Comparison of ENCODE assay signal across 10 cellular contexts in the genomic region with DNA sequence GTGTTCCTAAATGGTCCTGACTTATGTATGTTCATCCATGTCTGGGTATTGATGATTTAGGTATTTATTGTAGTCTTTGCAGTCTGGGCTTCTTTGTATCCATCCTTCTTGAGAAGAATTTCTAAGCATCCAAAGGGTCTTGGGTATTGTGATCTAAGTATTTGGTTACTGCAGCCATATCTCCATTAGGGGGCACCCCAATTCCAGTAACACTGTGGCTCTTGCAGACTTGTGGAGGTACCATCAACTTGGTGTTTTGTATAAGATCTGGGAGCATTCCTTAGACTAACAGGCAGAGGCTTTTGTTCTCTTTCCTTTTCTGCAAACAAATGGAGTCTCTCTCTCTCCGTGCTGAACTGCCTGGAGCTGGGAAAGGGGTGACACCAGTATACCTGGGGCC.
DNase-seq lines count a peak whose midpoint lies in the region; ATAC-seq, FAIRE-seq and TF ChIP-seq lines count a peak whose summit lies in the region.
"Had no signal": no experiment of that assay in that cellular context is flagged by ENCODE, and none has a peak within 500 bp of the region (broad histone marks: within the 10 kb centered on the region; RNA-seq: fewer than 3 reads in every experiment).

No MANE protein-coding gene starts in this region.

- POLR2A ChIA-PET in CD8-positive, alpha-beta T cell (lab: Charles Lee): no interaction called here

- no peaks in the 10 kb centered on the region for H3K27me3 Mint-ChIP-seq in CD8-positive, alpha-beta T cell (ENCODE audit: low read depth)
- H3K27me3 Mint-ChIP-seq: brain had no signal

- H3K4me1 ChIP-seq in heart right ventricle (no peaks in the 10 kb centered on the region), small intestine (ENCODE audit: control insufficient read depth in 2 of 2, insufficient read depth in 1 of 2, low read depth in 1 of 2, low read length in 1 of 2) (no peaks in the 10 kb centered on the region), tibial artery (no peaks in the 10 kb centered on the region)
- no peaks in the 10 kb centered on the region for H3K4me1 ChIP-seq in CD8-positive, alpha-beta T cell (ENCODE audit: insufficient read depth, low read length)

- ATAC-seq in heart right ventricle (no peak), left cardiac atrium (no peak), GM18498 (IDR thresholded peaks at IDR 0.05; ENCODE audit: unreplicated experiment) (no peak)
- no peak for ATAC-seq in CD8-positive, alpha-beta T cell

- TF ChIP-seq CTCF in heart right ventricle (IDR thresholded peaks at IDR 0.05) (peak in 7 of 9 donors; percentile 16 to 42 (median 32)), cardiac fibroblast (IDR thresholded peaks at IDR 0.05; ENCODE audit: low read depth, low read length) (peak; percentile 38), tibial artery (IDR thresholded peaks at IDR 0.05) (no peak)
- no peak for TF ChIP-seq CTCF in CD8-positive, alpha-beta T cell (IDR thresholded peaks at IDR 0.05)

- H3K27ac ChIP-seq in heart right ventricle: no peak overlapping the region
- H3K27ac ChIP-seq in small intestine (ENCODE audit: low read depth in 1 of 2, low read length in 1 of 2): no peak overlapping the region
- no peak overlapping the region for H3K27ac ChIP-seq in CD8-positive, alpha-beta T cell (ENCODE audit: low read depth, low read length)
- no peak overlapping the region for H3K27ac ChIP-seq in tibial artery
- H3K27ac ChIP-seq: SK-N-MC had no signal

- peaks cover 4% of the 10 kb centered on the region for H3K9me3 Mint-ChIP-seq in CD8-positive, alpha-beta T cell

- H3K4me1 Mint-ChIP-seq in CD8-positive, alpha-beta T cell (ENCODE audit: low read depth): no peaks in the 10 kb centered on the region
- H3K4me1 Mint-ChIP-seq: brain had no signal

- H3K4me3 Mint-ChIP-seq in CD8-positive, alpha-beta T cell: no peak overlapping the region
- H3K4me3 Mint-ChIP-seq: brain had no signal

- no peaks in the 10 kb centered on the region for H3K36me3 ChIP-seq in heart right ventricle
- H3K36me3 ChIP-seq in small intestine (ENCODE audit: control insufficient read depth in 2 of 2, insufficient read depth in 2 of 2, low read length in 2 of 2): no peaks in the 10 kb centered on the region
- no peaks in the 10 kb centered on the region for H3K36me3 ChIP-seq in CD8-positive, alpha-beta T cell (ENCODE audit: insufficient read depth, low read length)
- H3K36me3 ChIP-seq in tibial artery: no peaks in the 10 kb centered on the region

- DNase-seq in heart right ventricle: no peak
- no peak for DNase-seq in left cardiac atrium
- DNase-seq in NAMALWA (ENCODE audit: low spot score): peak; percentile 57
- peak; percentile 24 to 50 for DNase-seq in cardiac fibroblast (ENCODE audit: low read depth in 2 of 2)
- peak; percentile 5 for DNase-seq in small intestine
- no peak for DNase-seq in CD8-positive, alpha-beta T cell
- no peak for DNase-seq in tibial artery

- WGBS in heart right ventricle, 2 donors: 40 to 80% methylated on average over 1 of the region's 1 CpG
- WGBS in small intestine, 3 donors: 14 to 57% (median 33%) methylated on average over 1 of the region's 1 CpG

- peaks cover 0 to 40% (median 4%) of the 10 kb centered on the region in 11 donors for H3K9me3 ChIP-seq in heart right ventricle
- H3K9me3 ChIP-seq in small intestine (ENCODE audit: control insufficient read depth, low read depth): no peaks in the 10 kb centered on the region
- H3K9me3 ChIP-seq in CD8-positive, alpha-beta T cell (ENCODE audit: low read length): no peaks in the 10 kb centered on the region
- H3K9me3 ChIP-seq in tibial artery: peaks cover 0 to 25% (median 23%) of the 10 kb centered on the region in 3 donors

- intact Hi-C loops in heart right ventricle (cut with DNase I) (loop anchor here in 1 of 10 donors (5.0 kb wide), 1 partner anchor 563 kb away; no protein-coding TSS in a partner anchor), left cardiac atrium (cut with DNase I) (no loop called here), tibial artery (cut with DNase I; ENCODE audit: low total_unique reads) (no loop called here)
- intact Hi-C loops in CD8-positive, alpha-beta T cell (cut with DNase I, micrococcal nuclease): loop anchor here (5.0 kb wide), 2 partner anchors 563 to 1213 kb away; no protein-coding TSS in a partner anchor

- H3K27me3 ChIP-seq in heart right ventricle (peaks cover 0 to 4% (median 0%) of the 10 kb centered on the region in 7 donors), small intestine (ENCODE audit: control insufficient read depth in 2 of 2, insufficient read depth in 2 of 2, low read length in 2 of 2) (no peaks in the 10 kb centered on the region), tibial artery (no peaks in the 10 kb centered on the region)
- no peaks in the 10 kb centered on the region for H3K27me3 ChIP-seq in CD8-positive, alpha-beta T cell (ENCODE audit: insufficient read depth, low read length)

- CTCF ChIA-PET in CD8-positive, alpha-beta T cell (lab: Charles Lee): no interaction called here

- FAIRE-seq in small intestine (lab: Jason Lieb, UNC): no peak

- H3K27ac Mint-ChIP-seq in CD8-positive, alpha-beta T cell: no peak overlapping the region
- H3K27ac Mint-ChIP-seq: brain had no signal

- H3K36me3 Mint-ChIP-seq in CD8-positive, alpha-beta T cell: no peaks in the 10 kb centered on the region

- H3K4me3 ChIP-seq in heart right ventricle: no peak overlapping the region
- no peak overlapping the region for H3K4me3 ChIP-seq in cardiac fibroblast (replicated peaks in 1 of 2; ENCODE audit: low read depth in 2 of 2, low read length in 2 of 2)
- H3K4me3 ChIP-seq in small intestine (ENCODE audit: low read depth in 1 of 2, low read length in 2 of 2): no peak overlapping the region
- no peak overlapping the region for H3K4me3 ChIP-seq in CD8-positive, alpha-beta T cell (ENCODE audit: low read depth, low read length)
- H3K4me3 ChIP-seq in tibial artery: no peak overlapping the region
- H3K4me3 ChIP-seq: SK-N-MC had no signal

Comparison
In these comparisons a context has a peak if more than half of its experiments do, and no peak if none do; other contexts are left out.
1. DNase-seq: peak in NAMALWA (single experiment), cardiac fibroblast (2 of 2) and small intestine (single experiment); none in heart right ventricle (0 of 2), left cardiac atrium (single experiment), CD8-positive, alpha-beta T cell (0 of 7) and tibial artery (0 of 2).
2. CTCF ChIP-seq: peak in heart right ventricle (7 of 9) and cardiac fibroblast (single experiment); none in CD8-positive, alpha-beta T cell (single experiment) and tibial artery (0 of 2).
3. intact Hi-C loops: an anchor here in CD8-positive, alpha-beta T cell (5.0 kb wide); none called in left cardiac atrium and tibial artery.